In the genomic region with DNA sequence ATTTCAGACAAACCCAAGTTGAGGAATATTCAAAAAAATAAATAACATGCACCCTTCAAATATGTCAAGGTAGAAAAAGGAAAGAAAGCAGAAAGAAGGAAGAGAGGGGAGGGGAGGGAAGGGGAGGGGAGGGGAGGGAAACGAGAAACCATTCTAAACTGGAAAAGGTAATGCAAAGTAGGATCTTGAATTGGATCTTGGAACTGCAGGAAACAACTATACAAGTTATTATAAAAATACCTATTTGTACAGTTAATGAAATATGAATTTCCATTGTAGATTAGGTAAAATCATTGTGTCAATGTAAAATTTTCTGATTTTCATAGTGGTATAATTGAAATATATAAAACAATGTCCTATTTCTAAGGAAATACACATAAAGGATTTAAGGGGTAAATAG, we compare ENCODE assay signal across 26 cellular contexts.
"Had no signal": no experiment of that assay in that cellular context is flagged by ENCODE, and none has a peak within 500 bp of the region (broad histone marks: within the 10 kb centered on the region; RNA-seq: fewer than 3 reads in every experiment).

No MANE protein-coding gene starts in this region.

- DNase-seq: colonic mucosa; cortex of kidney; dermis blood vessel endothelial cell; dorsolateral prefrontal cortex; effector CD4-positive, alpha-beta T cell; effector CD8-positive, alpha-beta T cell; effector memory CD4-positive, alpha-beta T cell; effector memory CD8-positive, alpha-beta T cell; endodermal cell; erythroblast; esophagus squamous epithelium; foreskin fibroblast; foreskin keratinocyte; foreskin melanocyte; gastrocnemius medialis; glutamatergic neuron; head of caudate nucleus; heart left ventricle; heart right ventricle had no signal

- H3K9me3 ChIP-seq: colonic mucosa, esophagus muscularis mucosa, esophagus squamous epithelium, gastrocnemius medialis, gastroesophageal sphincter, heart left ventricle, heart right ventricle had no signal

- H3K36me3 ChIP-seq: colonic mucosa, esophagus muscularis mucosa, esophagus squamous epithelium, gastrocnemius medialis, gastroesophageal sphincter, heart left ventricle, heart right ventricle had no signal

- ATAC-seq: effector memory CD8-positive, alpha-beta T cell; esophagus mucosa; foreskin keratinocyte; gastrocnemius medialis; gastroesophageal sphincter; heart left ventricle; heart right ventricle had no signal

- FAIRE-seq: colon, endothelial cell of umbilical vein had no signal

- H3K27me3 ChIP-seq: colonic mucosa, dorsolateral prefrontal cortex, esophagus muscularis mucosa, esophagus squamous epithelium, foreskin keratinocyte, gastrocnemius medialis, gastroesophageal sphincter, heart left ventricle, heart right ventricle had no signal

- H3K4me1 ChIP-seq: colonic mucosa, esophagus muscularis mucosa, esophagus squamous epithelium, foreskin keratinocyte, gastrocnemius medialis, gastroesophageal sphincter, heart left ventricle had no signal

- H3K4me3 ChIP-seq: colonic mucosa, coronary artery, dorsolateral prefrontal cortex, esophagus muscularis mucosa, esophagus squamous epithelium, gastrocnemius medialis, gastroesophageal sphincter, heart left ventricle, heart right ventricle had no signal

- H3K27ac ChIP-seq: colonic mucosa, coronary artery, dorsolateral prefrontal cortex, epithelial cell of prostate, esophagus muscularis mucosa, esophagus squamous epithelium, foreskin keratinocyte, gastrocnemius medialis, gastroesophageal sphincter, heart left ventricle, heart right ventricle had no signal
